In the genomic region with DNA sequence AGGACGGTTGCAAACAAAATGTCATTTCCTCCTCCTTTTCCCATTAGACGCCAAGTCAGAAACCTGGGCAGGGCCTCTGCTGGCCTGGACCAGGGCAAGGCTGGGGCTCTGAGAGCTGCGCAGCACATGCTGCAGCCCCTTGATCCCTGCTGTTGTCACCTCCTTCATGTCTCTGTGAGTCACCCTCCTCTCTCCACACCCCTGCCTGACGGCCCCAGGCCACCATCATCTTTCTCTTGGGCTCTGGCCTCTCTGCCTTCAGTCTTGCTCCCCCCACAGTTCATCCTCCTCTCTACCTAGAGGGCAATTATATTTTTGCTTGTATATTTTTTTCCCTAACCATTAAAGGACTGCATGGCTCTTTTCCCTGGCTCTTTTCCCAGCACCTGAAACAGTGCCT, we compare ENCODE assay signal across 21 cellular contexts. TPM values are rescaled to one million over a fixed set of nuclear protein-coding genes. Genes with fewer than 3 reads are reported as not detected.
"Had no signal": no experiment of that assay in that cellular context is flagged by ENCODE, and none has a peak within 500 bp of the region (broad histone marks: within the 10 kb centered on the region; RNA-seq: fewer than 3 reads in every experiment).

No MANE protein-coding gene starts in this region.

- H3K9me3 Mint-ChIP-seq: naive B cell, nephron had no signal

- H3K9me3 ChIP-seq: ovary, right atrium auricular region, suprapubic skin, thyroid gland, upper lobe of right lung, vagina had no signal

- H3K27me3 Mint-ChIP-seq: naive B cell had no signal

- DNase-seq: effector CD8-positive, alpha-beta T cell; foreskin keratinocyte; head of caudate nucleus; left colon; left ventricle myocardium superior; mesenchymal stem cell; naive B cell; ovary; small intestine; stimulated activated CD4-positive, alpha-beta T cell treated with anti-CD3 and anti-CD28 coated beads, Interleukin-12 subunit alpha, Interleukin-12 subunit beta, amount 100 ng/mL, for 4 hours; stimulated activated naive CD8-positive, alpha-beta T cell treated with anti-CD3 and anti-CD28 coated beads, Interleukin-15, Interleukin-2, amounts not matched to agents 100 U/mL and 50 U/mL, for 24 hours; thyroid gland; upper lobe of right lung had no signal

- H3K4me3 Mint-ChIP-seq: naive B cell, nephron had no signal

- H3K36me3 ChIP-seq: ovary, thyroid gland, vagina had no signal

- H3K4me2 ChIP-seq: hepatocyte had no signal

- H3K27me3 ChIP-seq: foreskin keratinocyte, hepatocyte, ovary, right atrium auricular region, suprapubic skin, thyroid gland, upper lobe of right lung, vagina had no signal

- H3K4me3 ChIP-seq: coronary artery, hepatocyte, lung, ovary, right atrium auricular region, suprapubic skin, thyroid gland, upper lobe of right lung, vagina had no signal

- H3K27ac Mint-ChIP-seq: nephron had no signal

- ATAC-seq: foreskin keratinocyte; left colon; left ventricle myocardium superior; stimulated activated naive CD8-positive, alpha-beta T cell treated with anti-CD3 and anti-CD28 coated beads, Interleukin-15, Interleukin-2, amounts not matched to agents 100 U/mL and 50 U/mL, for 24 hours; upper lobe of right lung had no signal

- H3K4me1 ChIP-seq: foreskin keratinocyte, suprapubic skin, thyroid gland, upper lobe of right lung, vagina had no signal

- H3K27ac ChIP-seq: coronary artery, foreskin keratinocyte, hepatocyte, ovary, right atrium auricular region, suprapubic skin, thyroid gland, upper lobe of right lung, vagina had no signal

- H2AFZ ChIP-seq: hepatocyte had no signal

RNA-seq across cellular contexts. Expression of a gene that starts 10.0 kb away (rescaled TPM):
- total RNA-seq: epithelial cell of proximal tubule had no signal
